ENCODE assay signal across 42 cellular contexts in genomic region chr11:64511966-64512365, GRCh38. TPM values are rescaled to one million over a fixed set of nuclear protein-coding genes. Genes with fewer than 3 reads are reported as not detected.
"Had no signal": no experiment of that assay in that cellular context is flagged by ENCODE, and none has a peak within 500 bp of the region (broad histone marks: within the 10 kb centered on the region; RNA-seq: fewer than 3 reads in every experiment).

No MANE protein-coding gene starts in this region.

- H3K4me1 ChIP-seq: ascending aorta, body of pancreas, breast epithelium had no signal

- H3K9me3 ChIP-seq: adrenal gland, body of pancreas had no signal

- H3K36me3 ChIP-seq: adrenal gland, ascending aorta, brain microvascular endothelial cell, breast epithelium, cardiac muscle cell had no signal

- H3K36me3 Mint-ChIP-seq: activated naive CD4-positive, alpha-beta T cell treated with anti-CD3 and anti-CD28 coated beads, Interleukin-2, amount 10 ng/mL, durations not matched to agents 7 days and 5 days; activated naive CD4-positive, alpha-beta T cell treated with anti-CD3 and anti-CD28 coated beads, Interleukin-2, amount 50 U/mL, for 24 hours; activated naive CD4-positive, alpha-beta T cell treated with anti-CD3 and anti-CD28 coated beads, Interleukin-2, amount 50 U/mL, for 72 hours; activated naive CD8-positive, alpha-beta T cell; activated naive CD8-positive, alpha-beta T cell treated with anti-CD3 and anti-CD28 coated beads for 36 hours; activated naive CD8-positive, alpha-beta T cell treated with anti-CD3 and anti-CD28 coated beads, Interleukin-2, amount 10 ng/mL, durations not matched to agents 7 days and 5 days; brain had no signal

- DNase-seq: activated effector memory CD4-positive, alpha-beta T cell treated with anti-CD3 and anti-CD28 coated beads, Interleukin-2, amount 50 U/mL, for 16 hours; activated effector memory CD4-positive, alpha-beta T cell treated with Interleukin-2 at 50 U/mL for 16 hours; activated gamma-delta T cell; activated gamma-delta T cell treated with Interleukin-2 at 50 U/mL for 16 hours; activated naive CD4-positive, alpha-beta T cell; activated naive CD4-positive, alpha-beta T cell treated with anti-CD3 and anti-CD28 coated beads for 36 hours; activated naive CD4-positive, alpha-beta T cell treated with anti-CD3 and anti-CD28 coated beads, Interleukin-2, amount 10 ng/mL, durations not matched to agents 7 days and 5 days; activated naive CD4-positive, alpha-beta T cell treated with anti-CD3 and anti-CD28 coated beads, Interleukin-2, amount 50 U/mL, for 16 hours; activated naive CD4-positive, alpha-beta T cell treated with Interleukin-2 at 50 U/mL for 16 hours; activated naive CD8-positive, alpha-beta T cell treated with anti-CD3 and anti-CD28 coated beads for 36 hours; activated naive CD8-positive, alpha-beta T cell treated with anti-CD3 and anti-CD28 coated beads, Interleukin-2, amount 10 ng/mL, durations not matched to agents 7 days and 5 days; activated naive CD8-positive, alpha-beta T cell treated with anti-CD3 and anti-CD28 coated beads, Interleukin-2, amount 50 U/mL, for 24 hours; activated T-cell treated with anti-CD3 and anti-CD28 coated beads, Interleukin-2, amount 50 U/mL, for 1 hour; activated T-cell treated with anti-CD3 and anti-CD28 coated beads, Interleukin-2, amount 50 U/mL, for 24 hours; activated T-cell treated with anti-CD3 and anti-CD28 coated beads, Interleukin-2, amount 50 U/mL, for 4 hours; activated T-cell treated with anti-CD3 and anti-CD28 coated beads, Interleukin-2, amount 50 U/mL, for 48 hours; activated T-cell treated with anti-CD3 and anti-CD28 coated beads, Interleukin-2, amount 50 U/mL, for 72 hours; adrenal gland; amniotic stem cell; amygdala; anterior cingulate cortex; aorta; body of pancreas; brain microvascular endothelial cell; caudate nucleus; central memory CD4-positive, alpha-beta T cell; cerebellar nuclear complex had no signal

- H3K27ac Mint-ChIP-seq: activated naive CD4-positive, alpha-beta T cell treated with anti-CD3 and anti-CD28 coated beads for 36 hours; activated naive CD4-positive, alpha-beta T cell treated with anti-CD3 and anti-CD28 coated beads, Interleukin-2, amount 10 ng/mL, durations not matched to agents 7 days and 5 days; activated naive CD4-positive, alpha-beta T cell treated with anti-CD3 and anti-CD28 coated beads, Interleukin-2, amount 50 U/mL, for 24 hours; activated naive CD4-positive, alpha-beta T cell treated with anti-CD3 and anti-CD28 coated beads, Interleukin-2, amount 50 U/mL, for 72 hours; activated naive CD8-positive, alpha-beta T cell; activated naive CD8-positive, alpha-beta T cell treated with anti-CD3 and anti-CD28 coated beads for 36 hours; activated naive CD8-positive, alpha-beta T cell treated with anti-CD3 and anti-CD28 coated beads, Interleukin-2, amount 10 ng/mL, durations not matched to agents 7 days and 5 days; activated naive CD8-positive, alpha-beta T cell treated with anti-CD3 and anti-CD28 coated beads, Interleukin-2, amount 50 U/mL, for 24 hours; activated T-cell treated with anti-CD3 and anti-CD28 coated beads, Interleukin-2, amount 50 U/mL, for 24 hours; activated T-cell treated with anti-CD3 and anti-CD28 coated beads, Interleukin-2, amount 50 U/mL, for 72 hours; activated T-helper 1 cell treated with anti-CD3 and anti-CD28 coated beads, Interleukin-12 subunit alpha, Interleukin-12 subunit beta, Interleukin-2, Interleukin-4 antibody, amounts not matched to agents 30 ng/mL and 10 ng/mL and 1 ng/mL, durations not matched to agents 14 hours and 24 hours and 36 hours; activated T-helper 17 cell treated with anti-CD3 and anti-CD28 coated beads, Interleukin-2, amount 50 U/mL, for 72 hours; activated T-helper 2 cell treated with anti-CD3 and anti-CD28 coated beads, Interferon-gamma antibody, Interleukin-2, Interleukin-4, amounts not matched to agents 10 μg/mL and 5 μg/mL and 100 μg/mL, durations not matched to agents 14 hours and 24 hours and 36 hours; brain had no signal

- H3K9me3 Mint-ChIP-seq: activated naive CD4-positive, alpha-beta T cell treated with anti-CD3 and anti-CD28 coated beads, Interleukin-2, amount 10 ng/mL, durations not matched to agents 7 days and 5 days; activated naive CD4-positive, alpha-beta T cell treated with anti-CD3 and anti-CD28 coated beads, Interleukin-2, amount 50 U/mL, for 24 hours; activated naive CD4-positive, alpha-beta T cell treated with anti-CD3 and anti-CD28 coated beads, Interleukin-2, amount 50 U/mL, for 72 hours; activated naive CD8-positive, alpha-beta T cell treated with anti-CD3 and anti-CD28 coated beads, Interleukin-2, amount 10 ng/mL, durations not matched to agents 7 days and 5 days; activated T-cell treated with anti-CD3 and anti-CD28 coated beads, Interleukin-2, amount 50 U/mL, for 24 hours; activated T-cell treated with anti-CD3 and anti-CD28 coated beads, Interleukin-2, amount 50 U/mL, for 72 hours; activated T-helper 1 cell treated with anti-CD3 and anti-CD28 coated beads, Interleukin-12 subunit alpha, Interleukin-12 subunit beta, Interleukin-2, Interleukin-4 antibody, amounts not matched to agents 30 ng/mL and 10 ng/mL and 1 ng/mL, durations not matched to agents 14 hours and 24 hours and 36 hours; activated T-helper 17 cell treated with anti-CD3 and anti-CD28 coated beads, Interleukin-2, amount 50 U/mL, for 72 hours; activated T-helper 2 cell treated with anti-CD3 and anti-CD28 coated beads, Interferon-gamma antibody, Interleukin-2, Interleukin-4, amounts not matched to agents 10 μg/mL and 5 μg/mL and 100 μg/mL, durations not matched to agents 14 hours and 24 hours and 36 hours; central memory CD8-positive, alpha-beta T cell had no signal

- H3K27ac ChIP-seq: adrenal gland, ascending aorta, body of pancreas, brain microvascular endothelial cell, breast epithelium, cardiac muscle cell had no signal

- H3K4me1 Mint-ChIP-seq: activated naive CD4-positive, alpha-beta T cell treated with anti-CD3 and anti-CD28 coated beads, Interleukin-2, amount 10 ng/mL, durations not matched to agents 7 days and 5 days; activated naive CD4-positive, alpha-beta T cell treated with anti-CD3 and anti-CD28 coated beads, Interleukin-2, amount 50 U/mL, for 24 hours; activated naive CD8-positive, alpha-beta T cell treated with anti-CD3 and anti-CD28 coated beads for 36 hours; activated naive CD8-positive, alpha-beta T cell treated with anti-CD3 and anti-CD28 coated beads, Interleukin-2, amount 10 ng/mL, durations not matched to agents 7 days and 5 days; activated naive CD8-positive, alpha-beta T cell treated with anti-CD3 and anti-CD28 coated beads, Interleukin-2, amount 50 U/mL, for 24 hours; activated T-helper 17 cell treated with anti-CD3 and anti-CD28 coated beads, Interleukin-2, amount 50 U/mL, for 72 hours; brain; central memory CD8-positive, alpha-beta T cell had no signal

- H3K4me3 ChIP-seq: adrenal gland, ascending aorta, body of pancreas, breast epithelium, cardiac muscle cell had no signal

- ATAC-seq: activated naive CD4-positive, alpha-beta T cell treated with anti-CD3 and anti-CD28 coated beads, Interleukin-2, amount 50 U/mL, for 72 hours; activated naive CD8-positive, alpha-beta T cell treated with anti-CD3 and anti-CD28 coated beads, Interleukin-2, amount 50 U/mL, for 24 hours; activated T-cell treated with anti-CD3 and anti-CD28 coated beads, Interleukin-2, amount 50 U/mL, for 4 hours; activated T-cell treated with anti-CD3 and anti-CD28 coated beads, Interleukin-2, amount 50 U/mL, for 72 hours; activated T-helper 17 cell treated with anti-CD3 and anti-CD28 coated beads, Interleukin-2, amount 50 U/mL, for 72 hours; body of pancreas had no signal

- H3K4me3 Mint-ChIP-seq: activated naive CD4-positive, alpha-beta T cell treated with anti-CD3 and anti-CD28 coated beads for 36 hours; activated naive CD4-positive, alpha-beta T cell treated with anti-CD3 and anti-CD28 coated beads, Interleukin-2, amount 10 ng/mL, durations not matched to agents 7 days and 5 days; activated naive CD4-positive, alpha-beta T cell treated with anti-CD3 and anti-CD28 coated beads, Interleukin-2, amount 50 U/mL, for 24 hours; activated naive CD8-positive, alpha-beta T cell; activated naive CD8-positive, alpha-beta T cell treated with anti-CD3 and anti-CD28 coated beads for 36 hours; activated naive CD8-positive, alpha-beta T cell treated with anti-CD3 and anti-CD28 coated beads, Interleukin-2, amount 10 ng/mL, durations not matched to agents 7 days and 5 days; activated naive CD8-positive, alpha-beta T cell treated with anti-CD3 and anti-CD28 coated beads, Interleukin-2, amount 50 U/mL, for 24 hours; activated T-cell treated with anti-CD3 and anti-CD28 coated beads, Interleukin-2, amount 50 U/mL, for 24 hours; activated T-cell treated with anti-CD3 and anti-CD28 coated beads, Interleukin-2, amount 50 U/mL, for 4 hours; activated T-cell treated with anti-CD3 and anti-CD28 coated beads, Interleukin-2, amount 50 U/mL, for 72 hours; activated T-helper 1 cell treated with anti-CD3 and anti-CD28 coated beads, Interleukin-12 subunit alpha, Interleukin-12 subunit beta, Interleukin-2, Interleukin-4 antibody, amounts not matched to agents 30 ng/mL and 10 ng/mL and 1 ng/mL, durations not matched to agents 14 hours and 24 hours and 36 hours; activated T-helper 17 cell treated with anti-CD3 and anti-CD28 coated beads, Interleukin-2, amount 50 U/mL, for 72 hours; brain; central memory CD8-positive, alpha-beta T cell had no signal

- H3K27me3 ChIP-seq: ascending aorta, body of pancreas had no signal

RNA-seq across cellular contexts. Expression of gene SLC22A11, which starts 43.8 kb away (rescaled TPM):
- total RNA-seq: activated naive CD4-positive, alpha-beta T cell treated with anti-CD3 and anti-CD28 coated beads, Interleukin-2, amount 50 U/mL, for 72 hours; activated naive CD8-positive, alpha-beta T cell treated with anti-CD3 and anti-CD28 coated beads for 36 hours; activated naive CD8-positive, alpha-beta T cell treated with anti-CD3 and anti-CD28 coated beads, Interleukin-2, amount 10 ng/mL, durations not matched to agents 7 days and 5 days; activated T-cell treated with anti-CD3 and anti-CD28 coated beads, Interleukin-2, amount 50 U/mL, for 4 hours; activated T-cell treated with anti-CD3 and anti-CD28 coated beads, Interleukin-2, amount 50 U/mL, for 72 hours; activated T-helper 1 cell treated with anti-CD3 and anti-CD28 coated beads, Interleukin-12 subunit alpha, Interleukin-12 subunit beta, Interleukin-2, Interleukin-4 antibody, amounts not matched to agents 30 ng/mL and 10 ng/mL and 1 ng/mL, durations not matched to agents 14 hours and 24 hours and 36 hours; activated T-helper 17 cell treated with anti-CD3 and anti-CD28 coated beads, Interleukin-2, amount 50 U/mL, for 72 hours; activated T-helper 2 cell treated with anti-CD3 and anti-CD28 coated beads, Interferon-gamma antibody, Interleukin-2, Interleukin-4, amounts not matched to agents 10 μg/mL and 5 μg/mL and 100 μg/mL, durations not matched to agents 14 hours and 24 hours and 36 hours; ascending aorta; astrocyte; body of pancreas; breast epithelium; bronchial epithelial cell; cardiac muscle cell; cardiac septum; cerebellum had no signal
- polyA plus RNA-seq: aorta had no signal
